Comparison of ENCODE assay signal across 1 cellular context in genomic region chr3:149368201-149368849, GRCh38.
TF ChIP-seq lines count a peak whose summit lies in the region.

No MANE protein-coding gene starts in this region.

TF ChIP-seq in H1, 55 proteins besides CTCF, POLR2A, EP300 and RAD21:
- no peak for TF ChIP-seq JUND (IDR thresholded peaks at IDR 0.05; ENCODE audit: low read length)
- no peak for TF ChIP-seq USF2 (IDR thresholded peaks at IDR 0.05; ENCODE audit: low read length)
- no peak for TF ChIP-seq BACH1 (IDR thresholded peaks at IDR 0.05; ENCODE audit: low read length)
- no peak for TF ChIP-seq MAX (IDR thresholded peaks at IDR 0.05)
- no peak for TF ChIP-seq POLR2AphosphoS5 (IDR thresholded peaks at IDR 0.05; ENCODE audit: low read depth, low read length)
- TF ChIP-seq SP1 (IDR thresholded peaks at IDR 0.05; ENCODE audit: low read depth, low read length): no peak
- TF ChIP-seq YY1 (IDR thresholded peaks at IDR 0.05; ENCODE audit: low read depth, low read length): no peak
- TF ChIP-seq TCF12 (IDR thresholded peaks at IDR 0.05; ENCODE audit: low read depth, low read length): no peak
- TF ChIP-seq CBX5 (IDR thresholded peaks at IDR 0.05; ENCODE audit: low read depth, low read length): no peak
- no peak for TF ChIP-seq ATF2 (IDR thresholded peaks at IDR 0.05; ENCODE audit: low read length)
- TF ChIP-seq SUZ12 (IDR thresholded peaks at IDR 0.05; ENCODE audit: low read length): no peak
- no peak for TF ChIP-seq KDM1A (IDR thresholded peaks at IDR 0.05; ENCODE audit: borderline replicate concordance, low read length)
- no peak for TF ChIP-seq NRF1 (IDR thresholded peaks at IDR 0.05; ENCODE audit: low read depth, low read length)
